24 cellular contexts compared by ENCODE assay signal in the genomic region with DNA sequence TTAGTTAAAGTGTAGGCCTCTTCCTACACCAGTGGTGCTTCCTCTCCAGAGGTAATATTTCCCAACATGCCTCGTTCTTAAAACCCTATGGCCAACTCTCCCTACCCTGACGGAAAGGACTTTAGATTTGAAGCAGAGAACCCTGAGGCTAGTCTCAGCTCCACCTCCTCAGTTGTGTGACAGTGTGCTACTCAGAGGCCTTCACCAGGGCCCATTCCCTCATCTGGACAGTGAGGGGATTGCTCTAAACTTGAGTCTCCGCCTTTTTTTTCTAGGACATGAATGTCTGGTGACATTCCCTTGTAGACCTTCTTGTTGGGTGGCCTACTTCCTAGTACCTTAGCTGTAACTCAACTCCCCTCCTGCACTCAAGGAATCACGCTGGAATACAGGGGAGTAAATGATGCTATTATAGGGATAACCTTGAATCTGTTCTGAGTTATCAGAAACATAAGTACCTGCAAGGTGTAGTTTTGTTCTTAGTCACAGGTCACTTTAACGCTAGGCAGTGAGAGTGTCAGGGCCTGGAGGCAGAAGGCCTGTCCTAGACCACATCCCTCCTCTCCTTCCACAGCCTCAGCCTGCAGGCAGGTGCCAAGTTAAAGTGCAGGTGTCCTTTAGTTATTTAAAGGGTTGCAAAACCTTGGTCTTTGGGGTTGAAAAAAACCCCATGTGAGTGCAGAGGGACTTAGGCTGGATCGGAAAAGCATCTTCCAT. TPM values are rescaled to one million over a fixed set of nuclear protein-coding genes. Genes with fewer than 3 reads are reported as not detected.
DNase-seq lines count a peak whose midpoint lies in the region; ATAC-seq and TF ChIP-seq lines count a peak whose summit lies in the region.
"Had no signal": no experiment of that assay in that cellular context is flagged by ENCODE, and none has a peak within 500 bp of the region (broad histone marks: within the 10 kb centered on the region; RNA-seq: fewer than 3 reads in every experiment).

No MANE protein-coding gene starts in this region.

- no peak overlapping the region for H3K18ac ChIP-seq in mesendoderm (ENCODE audit: low read length)

- no peak overlapping the region for H2BK120ac ChIP-seq in mesendoderm (ENCODE audit: low read depth, low read length)

- no peak for TF ChIP-seq CTCF in Caco-2 (IDR thresholded peaks at IDR 0.05; ENCODE audit: insufficient read depth in 1 of 2, low read depth in 1 of 2, low read length in 1 of 2, severe bottlenecking in 1 of 2, unreplicated experiment in 1 of 2)
- no peak for TF ChIP-seq CTCF in NB4 (IDR thresholded peaks at IDR 0.05; ENCODE audit: low read depth, low read length)

- no peaks in the 10 kb centered on the region for H3K9me3 ChIP-seq in Caco-2
- H3K9me3 ChIP-seq: heart right ventricle, neutrophil, thyroid gland had no signal

- CTCF ChIA-PET in Caco-2 (lab: Charles Lee), result no interaction called here

- H3K4me1 Mint-ChIP-seq in Caco-2 (ENCODE audit: low read depth, unreplicated experiment), result peaks cover 19% of the 10 kb centered on the region
- H3K4me1 Mint-ChIP-seq: immature natural killer cell; stimulated activated memory B cell treated with anti-CD40 and anti-IgM and Interleukin-4, amounts not matched to agents 10 μg/mL and 1 μg/mL and 100 μg/mL, for 72 hours had no signal

- peaks cover 43% of the 10 kb centered on the region for H3K4me1 ChIP-seq in Caco-2
- H3K4me1 ChIP-seq in mesendoderm (ENCODE audit: control insufficient read depth, low read depth, low read length), result peaks cover 7% of the 10 kb centered on the region

- H3K4me3 ChIP-seq in Caco-2 (ENCODE audit: low read depth, low read length) (no peak overlapping the region), NB4 (ENCODE audit: low read depth, low read length) (no peak overlapping the region), mesendoderm (ENCODE audit: low read length) (no peak overlapping the region)
- H3K4me3 ChIP-seq: heart right ventricle, thyroid gland had no signal

- intact Hi-C loops in Caco-2 (cut with micrococcal nuclease; ENCODE audit: unreplicated experiment) (no loop called here), sciatic nerve (cut with DNase I) (no loop called here)

- H3K79me1 ChIP-seq in mesendoderm (ENCODE audit: low read length), result peaks cover 29% of the 10 kb centered on the region

- no peaks in the 10 kb centered on the region for H3K9me3 Mint-ChIP-seq in Caco-2 (ENCODE audit: unreplicated experiment)
- H3K9me3 Mint-ChIP-seq: effector memory CD8-positive, alpha-beta T cell; immature natural killer cell; stimulated activated memory B cell treated with anti-CD40 and anti-IgM and Interleukin-4, amounts not matched to agents 10 μg/mL and 1 μg/mL and 100 μg/mL, for 72 hours had no signal

- H3K27me3 Mint-ChIP-seq in Caco-2 (ENCODE audit: insufficient read depth, unreplicated experiment), result no peaks in the 10 kb centered on the region
- H3K27me3 Mint-ChIP-seq: activated naive CD4-positive, alpha-beta T cell treated with anti-CD3 and anti-CD28 coated beads, Interleukin-2, amount 50 U/mL, for 24 hours; effector memory CD8-positive, alpha-beta T cell; stimulated activated memory B cell treated with anti-CD40 and anti-IgM and Interleukin-4, amounts not matched to agents 10 μg/mL and 1 μg/mL and 100 μg/mL, for 72 hours had no signal

- ATAC-seq in GM18867 (IDR thresholded peaks at IDR 0.05; ENCODE audit: unreplicated experiment), result peak; percentile 46
- no peak for ATAC-seq in sciatic nerve
- ATAC-seq: effector memory CD8-positive, alpha-beta T cell; heart right ventricle; left ventricle myocardium superior; Right ventricle myocardium inferior; stimulated activated memory B cell treated with anti-CD40 and anti-IgM and Interleukin-4, amounts not matched to agents 10 μg/mL and 1 μg/mL and 100 μg/mL, for 72 hours had no signal

- no peak overlapping the region for H3K4me3 Mint-ChIP-seq in Caco-2 (ENCODE audit: unreplicated experiment)
- H3K4me3 Mint-ChIP-seq: activated naive CD4-positive, alpha-beta T cell treated with anti-CD3 and anti-CD28 coated beads, Interleukin-2, amount 50 U/mL, for 24 hours; effector memory CD8-positive, alpha-beta T cell; immature natural killer cell; stimulated activated memory B cell treated with anti-CD40 and anti-IgM and Interleukin-4, amounts not matched to agents 10 μg/mL and 1 μg/mL and 100 μg/mL, for 72 hours had no signal

- H3K9ac ChIP-seq in mesendoderm (ENCODE audit: low read length), result no peak overlapping the region

- H4K5ac ChIP-seq in mesendoderm (ENCODE audit: low read length), result no peak overlapping the region

- no peak overlapping the region for H4K8ac ChIP-seq in mesendoderm (ENCODE audit: low read depth, low read length)

- H3K36me3 Mint-ChIP-seq in Caco-2 (ENCODE audit: insufficient read depth, unreplicated experiment), result peaks cover 15% of the 10 kb centered on the region

- WGBS in mesendoderm (ENCODE audit: extremely low coverage, insufficient coverage, low lambda C conversion rate), result no CpG with 5 or more reads among the region's 6 CpGs

- H3K36me3 ChIP-seq in Caco-2 (ENCODE audit: control insufficient read depth, insufficient read depth, low read length), result peaks cover 1% of the 10 kb centered on the region; the same call in 1 of the 2 replicates
- no peaks in the 10 kb centered on the region for H3K36me3 ChIP-seq in mesendoderm (ENCODE audit: control insufficient read depth, insufficient read depth, low read length)
- H3K36me3 ChIP-seq: thyroid gland had no signal

- peak overlapping the region; percentile 27 for H3K27ac Mint-ChIP-seq in Caco-2 (ENCODE audit: unreplicated experiment)
- H3K27ac Mint-ChIP-seq: activated naive CD4-positive, alpha-beta T cell treated with anti-CD3 and anti-CD28 coated beads, Interleukin-2, amount 50 U/mL, for 24 hours; effector memory CD8-positive, alpha-beta T cell; immature natural killer cell; stimulated activated memory B cell treated with anti-CD40 and anti-IgM and Interleukin-4, amounts not matched to agents 10 μg/mL and 1 μg/mL and 100 μg/mL, for 72 hours had no signal

- no peak overlapping the region for H3K56ac ChIP-seq in mesendoderm (ENCODE audit: low read length)

- TF ChIP-seq POLR2A in NB4 (IDR thresholded peaks at IDR 0.05; ENCODE audit: extremely low read depth, insufficient read length), result no peak

- no peak overlapping the region for H2AK5ac ChIP-seq in mesendoderm (ENCODE audit: low read length)

- H3K79me2 ChIP-seq in mesendoderm (ENCODE audit: control insufficient read depth, insufficient read depth, low read length), result peaks cover 26% of the 10 kb centered on the region

- H3K4ac ChIP-seq in mesendoderm (ENCODE audit: low read depth, low read length), result no peak overlapping the region

- no peak overlapping the region for H2BK15ac ChIP-seq in mesendoderm (replicated peaks; ENCODE audit: low read depth)

- no peak overlapping the region for H3K27ac ChIP-seq in mesendoderm (ENCODE audit: low read depth, low read length)
- H3K27ac ChIP-seq: heart right ventricle, neutrophil had no signal

- no peak overlapping the region for H2BK5ac ChIP-seq in mesendoderm (ENCODE audit: low read length)

- H3K23ac ChIP-seq in mesendoderm (ENCODE audit: low read length), result no peak overlapping the region

- H3K27me3 ChIP-seq in Caco-2 (replicated peaks; ENCODE audit: control insufficient read depth, insufficient read depth, low read length), result no peaks in the 10 kb centered on the region
- H3K27me3 ChIP-seq in mesendoderm (ENCODE audit: insufficient read depth, low read length, poor library complexity), result no peaks in the 10 kb centered on the region
- H3K27me3 ChIP-seq: heart right ventricle, neutrophil, thyroid gland had no signal

- BruUV-seq in Caco-2 (replicated peaks; lab: Mats Ljungman, UMichigan), result no TSS peak

- no peak overlapping the region for H3K4me2 ChIP-seq in mesendoderm (ENCODE audit: low read length)

- no peak for DNase-seq in Caco-2
- peak; percentile 53 for DNase-seq in NB4 (ENCODE audit: low read depth)
- DNase-seq in mesendoderm, result peak; percentile 77
- DNase-seq in cerebellum (ENCODE audit: low spot score), result no peak
- DNase-seq in sciatic nerve (ENCODE audit: low spot score), result no peak
- DNase-seq in HCEC 1CT, result no peak
- DNase-seq in activated CD8-positive, alpha-beta memory T cell treated with anti-CD3 and anti-CD28 coated beads, Interleukin-2, amount 50 U/mL, for 48 hours, result no peak
- DNase-seq: activated CD4-positive, alpha-beta T cell treated with anti-CD3 and anti-CD28 coated beads, Interleukin-2, amount 50 U/mL, for 1 hour; cerebellar nuclear complex; COR-L47; effector memory CD8-positive, alpha-beta T cell; heart right ventricle; immature natural killer cell; Karpas-422; left ventricle myocardium superior; NCI-H1417 treated with DMSO at 0.1 percent for 48 hours; NCI-H2171; thyroid gland had no signal

- POLR2A ChIA-PET in Caco-2 (lab: Charles Lee), result no interaction called here

RNA-seq across cellular contexts. Expression of a gene that starts 26.9 kb away (rescaled TPM):
- 4.1 and 4.5 TPM in 2 replicates for total RNA-seq in Caco-2 (2022)
- polyA plus RNA-seq in mesendoderm (2013, experiment 1 of 2), result 0.32 TPM
- 0.35 TPM for polyA plus RNA-seq in mesendoderm (2013, experiment 2 of 2)
- total RNA-seq in cerebellum, result 1.00 TPM
- 12.1 TPM for total RNA-seq in sciatic nerve
- total RNA-seq: astrocyte had no signal

RNA-seq across cellular contexts. Expression of a gene that starts 58.7 kb away (rescaled TPM):
- total RNA-seq in Caco-2 (2022) (11.4 and 14.2 TPM in 2 replicates), cerebellum (38.5 TPM), sciatic nerve (19.0 TPM)
- polyA plus RNA-seq in mesendoderm (2013, experiment 1 of 2), result 5.9 TPM
- 5.5 TPM for polyA plus RNA-seq in mesendoderm (2013, experiment 2 of 2)

Comparison
In these comparisons a context has a peak if more than half of its experiments do, and no peak if none do; other contexts are left out.
1. DNase-seq: peak in NB4 (single experiment) and mesendoderm (single experiment); none in Caco-2 (0 of 2), cerebellum (single experiment), sciatic nerve (single experiment), HCEC 1CT (single experiment) and activated CD8-positive, alpha-beta memory T cell treated with anti-CD3 and anti-CD28 coated beads, Interleukin-2, amount 50 U/mL, for 48 hours (single experiment).